Comparison of ENCODE assay signal across 8 cellular contexts in the genomic region with DNA sequence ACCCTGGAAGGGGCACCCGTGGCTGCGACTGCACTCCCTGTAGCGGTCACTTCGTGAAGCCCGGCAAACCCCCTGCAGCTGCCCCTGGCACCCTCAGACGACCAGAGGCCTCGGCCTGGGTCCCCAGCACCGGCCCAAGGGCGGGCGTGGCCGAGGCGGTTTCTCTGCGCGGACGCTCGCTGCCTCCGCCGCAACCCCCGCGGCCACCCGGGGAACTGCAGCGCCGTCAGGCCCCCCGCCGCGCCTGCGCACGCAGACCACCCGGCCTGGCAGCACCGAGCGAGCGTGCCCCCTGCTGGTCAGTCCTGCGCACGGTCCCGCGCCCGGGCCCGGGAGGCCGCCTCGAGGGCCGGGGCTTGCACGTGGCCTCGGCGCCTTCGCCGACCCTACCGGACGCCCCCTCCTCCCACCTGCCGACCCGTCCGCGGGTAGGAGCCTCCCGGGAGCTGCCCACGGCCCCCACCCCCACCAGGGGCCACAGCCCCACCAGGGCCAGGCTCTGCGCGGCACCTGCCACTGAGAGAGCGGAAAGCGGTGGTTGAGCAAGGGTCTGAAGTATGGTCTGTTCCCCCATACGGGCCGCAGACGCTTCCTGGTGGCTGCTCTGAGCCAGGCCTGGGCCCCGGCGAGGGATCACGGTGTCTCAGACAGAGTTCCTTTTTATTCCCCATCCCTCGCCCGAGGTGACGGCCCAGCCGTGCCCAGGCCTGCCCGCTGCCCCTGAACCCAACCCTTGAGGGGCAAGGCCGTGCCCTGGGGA. TPM values are rescaled to one million over a fixed set of nuclear protein-coding genes. Genes with fewer than 3 reads are reported as not detected.
DNase-seq lines count a peak whose midpoint lies in the region; ATAC-seq and TF ChIP-seq lines count a peak whose summit lies in the region.

No MANE protein-coding gene starts in this region.

- peak; percentile 79 for ATAC-seq in HG02571 (IDR thresholded peaks at IDR 0.05; ENCODE audit: unreplicated experiment)
- ATAC-seq in left ventricle myocardium superior: peak; percentile 96
- peak; percentile 94 to 98 (median 96) for ATAC-seq in psoas muscle

- peak; percentile 99 for DNase-seq in GM10266 (ENCODE audit: extremely low spot score)
- peak; percentile 88 for DNase-seq in NB4 (ENCODE audit: low read depth)
- DNase-seq in SW480 (ENCODE audit: low spot score): peak; percentile 66
- DNase-seq in adipocyte (ENCODE audit: low read depth): peak; percentile 95
- peak; percentile 96 for DNase-seq in left ventricle myocardium superior
- peak; percentile 92 to 95 for DNase-seq in psoas muscle
- peak; percentile 90 for DNase-seq in ureter (ENCODE audit: low spot score)

- TF ChIP-seq CTCF in GM10266 (IDR thresholded peaks at IDR 0.05; ENCODE audit: control insufficient read depth, insufficient read depth, low read depth, missing control alignments) (peak; percentile 98), NB4 (IDR thresholded peaks at IDR 0.05; ENCODE audit: low read depth, low read length) (peak; percentile 54), psoas muscle (IDR thresholded peaks at IDR 0.05) (peak; percentile 99)

- intact Hi-C loops in left ventricle myocardium superior (cut with micrococcal nuclease): loop anchor here (10.0 kb wide), 1 partner anchor 65 kb away; no protein-coding TSS in a partner anchor
- intact Hi-C loops in psoas muscle (cut with DNase I): loop anchor here (1.0 to 10.0 kb wide), 3 partner anchors 66 to 315 kb away; partner anchors contain the start of genes CRAMP1 (in 1 of the 2) and IFT140 (in 1 of the 2)

- H3K4me3 ChIP-seq in NB4 (ENCODE audit: low read depth, low read length): peak overlapping the region; percentile 28
- H3K4me3 ChIP-seq in adipocyte (ENCODE audit: low read length): peak overlapping the region; percentile 59
- peak overlapping the region; percentile 71 for H3K4me3 ChIP-seq in psoas muscle

- H3K27me3 ChIP-seq in adipocyte (replicated peaks; ENCODE audit: control insufficient read depth, insufficient read depth, low read length) (peaks cover 22% of the 10 kb centered on the region), psoas muscle (ENCODE audit: insufficient read depth in 3 of 3, low read length in 2 of 3) (peaks cover 0 to 4% (median 0%) of the 10 kb centered on the region in 3 donors)

- 15 to 31% (median 17%) methylated on average over 31 to 70 of the region's 70 CpGs for WGBS in psoas muscle, 3 donors

- H3K36me3 ChIP-seq in adipocyte (ENCODE audit: control insufficient read depth, insufficient read depth, low read length, severe bottlenecking) (no peaks in the 10 kb centered on the region), psoas muscle (ENCODE audit: insufficient read depth in 1 of 2, low read depth in 1 of 2) (no peaks in the 10 kb centered on the region)

- peak overlapping the region; percentile 78 for H3K9ac ChIP-seq in adipocyte (ENCODE audit: low read length)

- TF ChIP-seq POLR2A in NB4 (IDR thresholded peaks at IDR 0.05; ENCODE audit: extremely low read depth, insufficient read length): peak; percentile 52

- peaks cover 3% of the 10 kb centered on the region for H3K4me1 ChIP-seq in adipocyte (ENCODE audit: control insufficient read depth, insufficient read depth, low read length)
- peaks cover 3% of the 10 kb centered on the region for H3K4me1 ChIP-seq in psoas muscle

- peak overlapping the region; percentile 67 for H3K27ac ChIP-seq in psoas muscle

- H3K9me3 ChIP-seq in adipocyte (ENCODE audit: control insufficient read depth, low read length) (no peaks in the 10 kb centered on the region), psoas muscle (no peaks in the 10 kb centered on the region)

RNA-seq across cellular contexts. Expression of gene HS3ST6, which starts 11.5 kb away (rescaled TPM):
- total RNA-seq in left ventricle myocardium superior (not detected), psoas muscle (not detected), ureter (12.9 TPM)
- not detected for polyA plus RNA-seq in psoas muscle

RNA-seq across cellular contexts. Expression of gene MSRB1, which starts 13.2 kb away (rescaled TPM):
- total RNA-seq in left ventricle myocardium superior (25.9 TPM), psoas muscle (10 to 100 TPM; 44.2 to 65.3 (median 53.2) TPM), ureter (27.2 TPM)
- polyA plus RNA-seq in psoas muscle: 10 to 100 TPM; 50.4 to 83.4 (median 76.1) TPM

RNA-seq across cellular contexts. Expression of gene RPL3L, which starts 24.7 kb away (rescaled TPM):
- total RNA-seq in left ventricle myocardium superior (315 TPM), psoas muscle (100 to 1,000 TPM; 205 to 296 (median 233) TPM), ureter (not detected)
- 100 to 1,000 TPM; 116 to 315 (median 188) TPM for polyA plus RNA-seq in psoas muscle

RNA-seq across cellular contexts. Expression of gene NDUFB10, which starts 29.6 kb away (rescaled TPM):
- total RNA-seq in left ventricle myocardium superior (769 TPM), psoas muscle (100 to 1,000 TPM; 350 to 465 (median 373) TPM), ureter (97.5 TPM)
- 100 to 1,000 TPM; 753 to 870 (median 797) TPM for polyA plus RNA-seq in psoas muscle

RNA-seq across cellular contexts. Expression of gene RPS2, which starts 34.9 kb away (rescaled TPM):
- 788 TPM for total RNA-seq in left ventricle myocardium superior
- total RNA-seq in psoas muscle: 1,000 to 10,000 TPM; 1,044 to 1,902 (median 1,426) TPM
- polyA plus RNA-seq in psoas muscle: 1,000 to 10,000 TPM; 2,097 to 3,940 (median 2,652) TPM
- total RNA-seq in ureter: 2,737 TPM

Comparison
In these comparisons a context has a peak if more than half of its experiments do, and no peak if none do; other contexts are left out.
1. Peak in every context shown above with its lines: DNase-seq, ATAC-seq, H3K4me3 ChIP-seq and H3K27ac ChIP-seq.
2. RNA of gene HS3ST6, which starts 11.5 kb away (total RNA-seq): 12.9 TPM in ureter (single experiment); not detected in left ventricle myocardium superior (single experiment) and not detected in psoas muscle; every median in the first group is over 10 times any median in the second.
3. RNA of gene RPL3L, which starts 24.7 kb away (total RNA-seq): 315 TPM in left ventricle myocardium superior (single experiment) and 205 to 296 TPM in psoas muscle; not detected in ureter (single experiment); every median in the first group is over 100 times any median in the second.